8 cellular contexts compared by ENCODE assay signal in genomic region chr11:72831521-72832300, GRCh38. TPM values are rescaled to one million over a fixed set of nuclear protein-coding genes. Genes with fewer than 3 reads are reported as not detected.
DNase-seq lines count a peak whose midpoint lies in the region; ATAC-seq and TF ChIP-seq lines count a peak whose summit lies in the region.

No MANE protein-coding gene starts in this region.

- WGBS in adrenal gland, 4 donors: 33 to 45% (median 38%) methylated on average over 9 to 13 of the region's 13 CpGs
- 17 to 30% (median 24%) methylated on average over 12 to 13 of the region's 13 CpGs for WGBS in heart left ventricle, 4 donors
- WGBS in prostate gland: 19% methylated on average over 12 of the region's 13 CpGs

- intact Hi-C loops in adrenal gland (cut with DNase I): loop anchor here (5.0 to 10.0 kb wide), 2 partner anchors 93 to 411 kb away; no protein-coding TSS in a partner anchor
- intact Hi-C loops in heart left ventricle (cut with DNase I): loop anchor here (1.0 to 10.0 kb wide), 17 partner anchors 17 to 461 kb away; partner anchors contain the start of gene FCHSD2 (in 5 of the 10)
- intact Hi-C loops in prostate gland (cut with DNase I): loop anchor here (1.0 to 10.0 kb wide), 3 partner anchors 313 to 411 kb away; partner anchors contain the start of gene FCHSD2

- peak; percentile 73 to 81 (median 76) for ATAC-seq in heart left ventricle
- ATAC-seq in HG03439 (IDR thresholded peaks at IDR 0.05; ENCODE audit: unreplicated experiment): no peak
- no peak for ATAC-seq in GM19023 (IDR thresholded peaks at IDR 0.05; ENCODE audit: unreplicated experiment)

- DNase-seq in GM06990 (ENCODE audit: extremely low read depth, insufficient read length) (peak; percentile 43), NAMALWA (ENCODE audit: low spot score) (peak; percentile 78), SJSA1 (ENCODE audit: low read depth in 1 of 2, low spot score in 2 of 2) (peak; percentile 42 to 62), adrenal gland (peak; percentile 88 to 96 (median 93)), heart left ventricle (peak; percentile 85 to 91 (median 88)), prostate gland (ENCODE audit: low spot score) (peak; percentile 77)

- H3K9me3 ChIP-seq in SJSA1 (replicated peaks) (no peaks in the 10 kb centered on the region), adrenal gland (replicated peaks in 1 of 3) (no peaks in the 10 kb centered on the region), heart left ventricle (no peaks in the 10 kb centered on the region), prostate gland (no peaks in the 10 kb centered on the region)

- H3K4me3 ChIP-seq in GM06990 (replicated peaks; ENCODE audit: low read depth, low read length) (no peak overlapping the region), SJSA1 (no peak overlapping the region), adrenal gland (no peak overlapping the region), heart left ventricle (no peak overlapping the region), prostate gland (no peak overlapping the region)

- H3K36me3 ChIP-seq in GM06990 (ENCODE audit: control insufficient read depth, insufficient read depth, low read length) (peaks cover 37% of the 10 kb centered on the region), SJSA1 (peaks cover 3% of the 10 kb centered on the region; the same call in 1 of the 2 replicates), adrenal gland (replicated peaks in 1 of 2) (peaks cover 0 to 2% of the 10 kb centered on the region in 2 donors), heart left ventricle (peaks cover 0 to 47% (median 7%) of the 10 kb centered on the region in 9 donors), prostate gland (no peaks in the 10 kb centered on the region)

- no peak for TF ChIP-seq POLR2A in adrenal gland (IDR thresholded peaks at IDR 0.05)
- TF ChIP-seq POLR2A in heart left ventricle (IDR thresholded peaks at IDR 0.05): no peak
- no peak for TF ChIP-seq POLR2A in prostate gland (IDR thresholded peaks at IDR 0.05)

- H3K27ac ChIP-seq in SJSA1 (no peak overlapping the region), adrenal gland (peak overlapping the region in 3 of 5 donors; percentile 31 to 90 (median 82)), heart left ventricle (peak overlapping the region; percentile 80 to 98 (median 90)), prostate gland (peak overlapping the region in 1 of 2 donors; percentile 37)

- no peaks in the 10 kb centered on the region for H3K27me3 ChIP-seq in GM06990 (replicated peaks; ENCODE audit: control insufficient read depth, insufficient read depth, low read length)
- no peaks in the 10 kb centered on the region for H3K27me3 ChIP-seq in SJSA1 (replicated peaks)
- no peaks in the 10 kb centered on the region for H3K27me3 ChIP-seq in adrenal gland
- no peaks in the 10 kb centered on the region for H3K27me3 ChIP-seq in heart left ventricle
- H3K27me3 ChIP-seq in prostate gland (replicated peaks; ENCODE audit: insufficient read depth): no peaks in the 10 kb centered on the region

- TF ChIP-seq CTCF in GM06990 (IDR thresholded peaks at IDR 0.05; ENCODE audit: insufficient read depth, low read length, poor library complexity, severe bottlenecking) (peak; percentile 92), adrenal gland (IDR thresholded peaks at IDR 0.05) (peak; percentile 76 to 99 (median 98)), heart left ventricle (IDR thresholded peaks at IDR 0.05) (peak; percentile 91 to 99 (median 97)), prostate gland (IDR thresholded peaks at IDR 0.05) (peak; percentile 86 to 97 (median 91))

- peaks cover 16% of the 10 kb centered on the region for H3K4me1 ChIP-seq in SJSA1 (replicated peaks)
- peaks cover 45 to 67% of the 10 kb centered on the region in 2 donors for H3K4me1 ChIP-seq in adrenal gland (replicated peaks in 1 of 2)
- peaks cover 39 to 85% (median 61%) of the 10 kb centered on the region in 12 donors for H3K4me1 ChIP-seq in heart left ventricle
- H3K4me1 ChIP-seq in prostate gland (replicated peaks): peaks cover 5% of the 10 kb centered on the region

RNA-seq across cellular contexts. Expression of gene ATG16L2, which starts 17.5 kb away (rescaled TPM):
- 3.2 and 7.8 TPM in 2 replicates for total RNA-seq in SJSA1 (2014; rRNA removed; shearing (Covaris generic))
- 10 to 100 TPM in 7 of 8 donors, 1 to 10 TPM in 1; 9.2 to 70.0 (median 30.6) TPM for total RNA-seq in adrenal gland
- polyA plus RNA-seq in adrenal gland: 100 to 1,000 TPM in 2 of 3 donors, 1 to 10 TPM in 1; 5.7 to 343 (median 129) TPM
- total RNA-seq in heart left ventricle: 10 to 100 TPM in 7 of 9 donors, 1 to 10 TPM in 2; 6.0 to 28.9 (median 13.2) TPM
- polyA plus RNA-seq in heart left ventricle: 10 to 100 TPM in 1 of 2 donors, 1 to 10 TPM in 1; 8.3 to 24.2 TPM
- total RNA-seq in prostate gland: 10 to 100 TPM; 27.5 to 29.7 TPM

RNA-seq across cellular contexts. Expression of gene STARD10, which starts 37.9 kb away (rescaled TPM):
- total RNA-seq in SJSA1 (2014; rRNA removed; shearing (Covaris generic)): 10.8 and 13.2 TPM in 2 replicates
- 100 to 1,000 TPM; 190 to 425 (median 350) TPM for total RNA-seq in adrenal gland
- 100 to 1,000 TPM; 261 to 668 (median 513) TPM for polyA plus RNA-seq in adrenal gland
- total RNA-seq in heart left ventricle: 10 to 100 TPM; 35.2 to 78.8 (median 55.2) TPM
- 100 to 1,000 TPM in 1 of 2 donors, 10 to 100 TPM in 1; 35.9 to 237 TPM for polyA plus RNA-seq in heart left ventricle
- 100 to 1,000 TPM; 132 to 208 TPM for total RNA-seq in prostate gland

Comparison
In these comparisons a context has a peak if more than half of its experiments do, and no peak if none do; other contexts are left out.
1. DNase-seq: peak in every context shown above with its lines; median percentile 93 in adrenal gland; 88 in heart left ventricle; 78 in NAMALWA; 77 in prostate gland; 52 in SJSA1; 43 in GM06990.
2. ATAC-seq: peak in heart left ventricle (4 of 4); none in HG03439 (single experiment) and GM19023 (single experiment).
3. Peak in every context shown above with its lines, with median percentiles within 50 percentile points of each other: CTCF ChIP-seq.